ENCODE assay signal across 15 cellular contexts in the genomic region with DNA sequence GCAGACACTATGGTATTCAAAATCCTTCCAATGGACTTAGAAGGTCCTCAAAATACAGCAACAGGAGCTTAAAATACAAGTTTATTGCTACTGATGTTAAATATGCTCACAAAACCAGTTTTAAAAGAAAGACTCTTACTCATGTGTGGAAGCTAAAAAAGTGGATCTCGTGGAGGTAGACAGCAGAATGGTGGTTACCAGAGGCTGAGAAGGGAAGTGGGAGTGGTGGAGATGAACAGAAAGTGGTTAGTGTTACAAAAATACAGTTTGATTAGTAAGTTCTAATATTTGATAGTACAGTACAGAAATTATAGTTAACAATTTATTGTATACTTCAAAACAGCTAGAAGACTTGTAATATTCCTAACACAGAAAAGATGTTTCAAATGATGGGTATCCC. TPM values are rescaled to one million over a fixed set of nuclear protein-coding genes. Genes with fewer than 3 reads are reported as not detected.
A peak's percentile ranks its signal among the peaks of the same experiment; 100 is the strongest.
DNase-seq lines count a peak whose midpoint lies in the region; ATAC-seq, FAIRE-seq and TF ChIP-seq lines count a peak whose summit lies in the region.
"Had no signal": no experiment of that assay in that cellular context is flagged by ENCODE, and none has a peak within 500 bp of the region (broad histone marks: within the 10 kb centered on the region; RNA-seq: fewer than 3 reads in every experiment).

No MANE protein-coding gene starts in this region.

- no peaks in the 10 kb centered on the region for H3K9me3 Mint-ChIP-seq in activated CD4-positive, alpha-beta T cell treated with anti-CD3 and anti-CD28 coated beads, Interleukin-2, amount 10 ng/mL, durations not matched to agents 24 days and 14 days
- H3K9me3 Mint-ChIP-seq in naive thymus-derived CD4-positive, alpha-beta T cell, result no peaks in the 10 kb centered on the region
- H3K9me3 Mint-ChIP-seq: endodermal cell had no signal

- POLR2A ChIA-PET in naive thymus-derived CD4-positive, alpha-beta T cell (lab: Charles Lee), result interaction anchor here (0.9 kb wide), 1 partner anchor 13 kb away, joined by 3 read pairs; no protein-coding TSS in a partner anchor

- H3K36me3 ChIP-seq in SU-DHL-6 (ENCODE audit: low read length) (peaks cover 5% of the 10 kb centered on the region), SJCRH30 (no peaks in the 10 kb centered on the region)
- H3K36me3 ChIP-seq in naive thymus-derived CD4-positive, alpha-beta T cell (ENCODE audit: control insufficient read depth in 2 of 3, insufficient read depth in 3 of 3, low read length in 3 of 3), result no peaks in the 10 kb centered on the region

- H3K9me2 ChIP-seq in SU-DHL-6 (replicated peaks; ENCODE audit: insufficient read depth, low read length), result no peaks in the 10 kb centered on the region

- FAIRE-seq in GM19239 (lab: Jason Lieb, UNC), result peak; percentile 88
- FAIRE-seq: A549, bronchial epithelial cell had no signal

- peak; percentile 45 for ATAC-seq in naive thymus-derived CD4-positive, alpha-beta T cell
- ATAC-seq: A549 had no signal

- peak; percentile 57 for DNase-seq in activated CD4-positive, alpha-beta T cell treated with anti-CD3 and anti-CD28 coated beads, Interleukin-2, amount 10 ng/mL, durations not matched to agents 24 days and 14 days
- DNase-seq in activated CD4-positive, alpha-beta T cell treated with anti-CD3 and anti-CD28 coated beads, Interleukin-2, amount 50 U/mL, for 4 hours, result no peak
- DNase-seq in GM19239 (ENCODE audit: insufficient read length, low spot score) (no peak), NCI-H187 (lab: John Stamatoyannopoulos, UW) (no peak), posterior cingulate gyrus (no peak), SJCRH30 (no peak)
- no peak for DNase-seq in naive thymus-derived CD4-positive, alpha-beta T cell
- DNase-seq: endodermal cell, GM23248, Right ventricle myocardium superior, T1000, tibial artery had no signal

- CTCF ChIA-PET in naive thymus-derived CD4-positive, alpha-beta T cell (lab: Charles Lee), result no interaction called here

- H3K4me2 ChIP-seq in SU-DHL-6 (ENCODE audit: low read depth, low read length, poor library complexity, severe bottlenecking), result peak overlapping the region; percentile 100
- H3K4me2 ChIP-seq: A549 had no signal

- no peaks in the 10 kb centered on the region for H3K27me3 Mint-ChIP-seq in activated CD4-positive, alpha-beta T cell treated with anti-CD3 and anti-CD28 coated beads, Interleukin-2, amount 10 ng/mL, durations not matched to agents 24 days and 14 days
- H3K27me3 Mint-ChIP-seq in naive thymus-derived CD4-positive, alpha-beta T cell, result no peaks in the 10 kb centered on the region

- peak overlapping the region; percentile 89 for H3K9ac ChIP-seq in SU-DHL-6 (ENCODE audit: low read length)
- H3K9ac ChIP-seq: GM23248 had no signal

- H2AFZ ChIP-seq in SU-DHL-6 (ENCODE audit: low read depth, low read length, severe bottlenecking), result no peak overlapping the region
- H2AFZ ChIP-seq: GM23248 had no signal

- H3K4me3 ChIP-seq in SU-DHL-6 (ENCODE audit: insufficient read depth, low read length, poor library complexity, severe bottlenecking) (peak overlapping the region; percentile 9), SJCRH30 (no peak overlapping the region)
- no peak overlapping the region for H3K4me3 ChIP-seq in naive thymus-derived CD4-positive, alpha-beta T cell (ENCODE audit: low read length)
- H3K4me3 ChIP-seq: A549, GM23248, tibial artery had no signal

- H3K9me3 ChIP-seq in SU-DHL-6 (ENCODE audit: insufficient read depth, low read length) (no peaks in the 10 kb centered on the region), SJCRH30 (replicated peaks) (no peaks in the 10 kb centered on the region)
- no peaks in the 10 kb centered on the region for H3K9me3 ChIP-seq in naive thymus-derived CD4-positive, alpha-beta T cell (ENCODE audit: control insufficient read depth in 2 of 3, low read length in 3 of 3)
- H3K9me3 ChIP-seq: A549, tibial artery had no signal

- H3K27me3 ChIP-seq in SU-DHL-6 (ENCODE audit: low read length) (no peaks in the 10 kb centered on the region), SJCRH30 (no peaks in the 10 kb centered on the region)
- no peaks in the 10 kb centered on the region for H3K27me3 ChIP-seq in naive thymus-derived CD4-positive, alpha-beta T cell (ENCODE audit: control insufficient read depth in 2 of 2, insufficient read depth in 2 of 2, low read length in 2 of 2)
- H3K27me3 ChIP-seq: tibial artery had no signal

- no peak overlapping the region for H3K27ac Mint-ChIP-seq in activated CD4-positive, alpha-beta T cell treated with anti-CD3 and anti-CD28 coated beads, Interleukin-2, amount 10 ng/mL, durations not matched to agents 24 days and 14 days
- peak overlapping the region in 4 of 9 donors; percentile 2 to 57 (median 32) for H3K27ac Mint-ChIP-seq in naive thymus-derived CD4-positive, alpha-beta T cell
- H3K27ac Mint-ChIP-seq: endodermal cell had no signal

- no peaks in the 10 kb centered on the region for H4K20me1 ChIP-seq in SU-DHL-6 (ENCODE audit: low read depth, low read length)

- H3K27ac ChIP-seq in SU-DHL-6 (ENCODE audit: low read depth, low read length) (peak overlapping the region; percentile 100), SJCRH30 (no peak overlapping the region)
- H3K27ac ChIP-seq in naive thymus-derived CD4-positive, alpha-beta T cell (ENCODE audit: low read depth, low read length), result no peak overlapping the region
- H3K27ac ChIP-seq: A549, GM23248, tibial artery had no signal

- peaks cover 83% of the 10 kb centered on the region for H3F3A ChIP-seq in SU-DHL-6 (ENCODE audit: insufficient read depth)

- peaks cover 91% of the 10 kb centered on the region for H3K79me2 ChIP-seq in SU-DHL-6 (ENCODE audit: insufficient read depth, low read length)

- peaks cover 7 to 9% of the 10 kb centered on the region in 2 donors for H3K4me1 ChIP-seq in naive thymus-derived CD4-positive, alpha-beta T cell (ENCODE audit: control insufficient read depth in 2 of 2, insufficient read depth in 2 of 2, low read length in 2 of 2)
- peaks cover 9% of the 10 kb centered on the region for H3K4me1 ChIP-seq in SJCRH30

- peak overlapping the region; percentile 32 for H3K4me3 Mint-ChIP-seq in activated CD4-positive, alpha-beta T cell treated with anti-CD3 and anti-CD28 coated beads, Interleukin-2, amount 10 ng/mL, durations not matched to agents 24 days and 14 days
- H3K4me3 Mint-ChIP-seq in naive thymus-derived CD4-positive, alpha-beta T cell, result peak overlapping the region in 5 of 10 donors; percentile 1 to 51 (median 35)
- H3K4me3 Mint-ChIP-seq: endodermal cell had no signal

- TF ChIP-seq CTCF in SU-DHL-6 (IDR thresholded peaks at IDR 0.05; ENCODE audit: insufficient read depth, low read length, poor library complexity, severe bottlenecking), result no peak

- H3K36me3 Mint-ChIP-seq in activated CD4-positive, alpha-beta T cell treated with anti-CD3 and anti-CD28 coated beads, Interleukin-2, amount 10 ng/mL, durations not matched to agents 24 days and 14 days (ENCODE audit: low read depth), result peaks cover 15% of the 10 kb centered on the region
- peaks cover 0 to 15% (median 10%) of the 10 kb centered on the region in 5 donors for H3K36me3 Mint-ChIP-seq in naive thymus-derived CD4-positive, alpha-beta T cell

- intact Hi-C loops in activated CD4-positive, alpha-beta T cell treated with anti-CD3 and anti-CD28 coated beads, Interleukin-2, amount 10 ng/mL, durations not matched to agents 24 days and 14 days (cut with micrococcal nuclease), result no loop called here
- intact Hi-C loops in naive thymus-derived CD4-positive, alpha-beta T cell (cut with micrococcal nuclease), result no loop called here
- intact Hi-C loops in posterior cingulate gyrus (cut with DNase I), result no loop called here

- peaks cover 41% of the 10 kb centered on the region for H3K4me1 Mint-ChIP-seq in activated CD4-positive, alpha-beta T cell treated with anti-CD3 and anti-CD28 coated beads, Interleukin-2, amount 10 ng/mL, durations not matched to agents 24 days and 14 days
- peaks cover 40 to 66% (median 56%) of the 10 kb centered on the region in 7 donors for H3K4me1 Mint-ChIP-seq in naive thymus-derived CD4-positive, alpha-beta T cell

RNA-seq across cellular contexts. Expression of a gene that starts 12.1 kb away (rescaled TPM):
- total RNA-seq in activated CD4-positive, alpha-beta T cell treated with anti-CD3 and anti-CD28 coated beads, Interleukin-2, amount 10 ng/mL, durations not matched to agents 24 days and 14 days, result 25.6 and 26.5 TPM in 2 replicates
- 10 to 100 TPM; 22.9 to 45.2 (median 25.9) TPM for total RNA-seq in naive thymus-derived CD4-positive, alpha-beta T cell
- 10 to 100 TPM in 1 of 2 donors, 1 to 10 TPM in 1; 9.3 to 11.0 TPM for polyA plus RNA-seq in naive thymus-derived CD4-positive, alpha-beta T cell
- total RNA-seq in SJCRH30 (2014; rRNA removed; shearing (Covaris generic)), result 26.2 and 27.4 TPM in 2 replicates
